6 cellular contexts compared by ENCODE assay signal in genomic region chr1:6023346-6023745, GRCh38.
"Had no signal": no experiment of that assay in that cellular context is flagged by ENCODE, and none has a peak within 500 bp of the region (broad histone marks: within the 10 kb centered on the region; RNA-seq: fewer than 3 reads in every experiment).

No MANE protein-coding gene starts in this region.

- H2AFZ ChIP-seq: GM23338 had no signal

- H3K4me2 ChIP-seq: GM23338 had no signal

- H3K9ac ChIP-seq: KMS-11 had no signal

- H3K27ac Mint-ChIP-seq: GM23338, H9 had no signal

- ATAC-seq: GM23338 had no signal

- DNase-seq: H9, HCEC 1CT, IMR-90, KBM-7 had no signal

- H3K4me3 ChIP-seq: GM23338 had no signal

- H3K9me3 Mint-ChIP-seq: GM23338, H9 had no signal

- H3K4me3 Mint-ChIP-seq: GM23338, H9 had no signal
